ENCODE assay signal across 1 cellular context in the genomic region with DNA sequence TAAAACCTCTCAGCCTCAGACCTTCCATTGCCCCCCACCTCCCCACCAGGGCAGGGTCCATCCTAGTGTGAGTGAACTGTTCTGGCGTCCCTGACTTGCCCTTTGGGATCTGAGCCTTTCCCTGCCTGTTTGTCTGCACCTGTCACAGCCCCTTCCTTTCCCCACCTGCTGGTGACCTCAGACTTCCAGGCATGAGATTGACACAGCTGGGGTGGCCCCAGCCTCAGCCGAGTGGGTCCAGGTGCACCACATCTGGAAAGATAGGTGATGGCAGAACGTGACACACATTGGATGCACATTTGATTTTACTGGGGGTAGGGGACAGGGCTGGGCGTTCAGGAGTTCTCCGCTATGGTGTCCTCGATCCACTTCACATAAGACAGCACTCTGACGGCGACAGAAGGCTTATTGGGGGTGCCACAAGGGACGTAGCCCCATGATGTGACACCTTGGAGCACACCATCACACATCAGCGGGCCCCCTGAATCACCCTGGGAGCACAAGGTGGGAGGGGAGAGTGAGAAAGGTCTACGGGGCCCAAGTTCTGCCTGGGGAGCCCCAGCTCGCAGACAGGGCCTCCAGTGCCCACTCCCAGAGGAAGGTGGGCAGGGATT.
TF ChIP-seq lines count a peak whose summit lies in the region.

No MANE protein-coding gene starts in this region.

TF ChIP-seq in A549, 52 proteins besides CTCF, POLR2A, EP300 and RAD21:
- TF ChIP-seq FOSL2 (IDR thresholded peaks at IDR 0.05) (no peak), FOSL2 (CRISPR knock-in tag; IDR thresholded peaks at IDR 0.05) (no peak), MAZ (IDR thresholded peaks at IDR 0.05; ENCODE audit: borderline replicate concordance, low read depth, low read length) (no peak), CEBPB (IDR thresholded peaks at IDR 0.05) (no peak), HEYL (CRISPR knock-in tag; IDR thresholded peaks at IDR 0.05) (no peak)
TF ChIP-seq in A549: peak in this region for 0.
